ENCODE assay signal across 14 cellular contexts in the genomic region with DNA sequence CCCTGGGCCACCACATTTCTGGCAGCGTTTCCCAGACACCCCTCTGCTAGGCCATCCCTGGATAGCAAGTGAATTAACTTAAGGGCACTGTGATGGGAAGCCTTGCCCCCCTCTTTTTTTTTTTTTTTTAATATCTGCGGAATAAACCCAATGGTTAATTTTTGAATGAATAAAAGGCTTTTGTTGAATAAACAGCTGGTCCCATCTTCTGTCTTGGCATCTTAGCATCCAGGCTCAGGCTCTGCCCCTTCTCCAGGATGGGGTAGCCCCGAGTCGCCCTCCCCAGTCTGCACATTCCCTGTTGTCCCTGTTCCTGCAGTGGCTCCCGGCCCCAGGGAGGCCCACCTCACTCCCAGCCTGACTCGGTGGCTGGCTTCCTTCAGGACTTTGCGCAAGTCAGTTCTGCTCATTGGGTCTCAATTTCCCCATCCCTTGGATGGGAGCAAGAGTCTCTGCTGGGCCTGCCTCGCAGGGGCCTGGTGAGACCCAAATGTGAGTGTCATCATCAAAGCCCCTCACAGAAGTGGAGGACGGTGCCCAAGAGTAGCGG. TPM values are rescaled to one million over a fixed set of nuclear protein-coding genes. Genes with fewer than 3 reads are reported as not detected.
DNase-seq lines count a peak whose midpoint lies in the region; TF ChIP-seq lines count a peak whose summit lies in the region.
"Had no signal": no experiment of that assay in that cellular context is flagged by ENCODE, and none has a peak within 500 bp of the region (broad histone marks: within the 10 kb centered on the region; RNA-seq: fewer than 3 reads in every experiment).

No MANE protein-coding gene starts in this region.

- no peak for TF ChIP-seq CTCF in AG04450 (IDR thresholded peaks at IDR 0.05; ENCODE audit: low read depth, low read length)
- no peak for TF ChIP-seq CTCF in coronary artery (IDR thresholded peaks at IDR 0.05)
- TF ChIP-seq CTCF in suprapubic skin (IDR thresholded peaks at IDR 0.05), result no peak

- H3K79me1 ChIP-seq in neuronal stem cell (ENCODE audit: low read depth, low read length), result no peaks in the 10 kb centered on the region

- H2BK5ac ChIP-seq in neuronal stem cell (ENCODE audit: low read length), result no peak overlapping the region

- H3K36me3 ChIP-seq in Karpas-422 (ENCODE audit: insufficient read depth, low read length) (no peaks in the 10 kb centered on the region), neuronal stem cell (replicated peaks in 1 of 2; ENCODE audit: control insufficient read depth in 2 of 2, insufficient read depth in 2 of 2, low read length in 2 of 2) (peaks cover 18 to 37% of the 10 kb centered on the region in 2 donors), suprapubic skin (peaks cover 20% of the 10 kb centered on the region)

- no peak overlapping the region for H4K8ac ChIP-seq in neuronal stem cell (ENCODE audit: low read depth, low read length)

- no peak for TF ChIP-seq POLR2A in suprapubic skin (IDR thresholded peaks at IDR 0.05)

- CTCF ChIA-PET in AG04450 (lab: Charles Lee), result interaction anchor here (0.5 to 9.9 kb wide), 39 partner anchors 9 to 1367 kb away, joined by 3 to 112 read pairs (median 4); no protein-coding TSS in a partner anchor

- H3K14ac ChIP-seq in neuronal stem cell (ENCODE audit: low read length), result no peak overlapping the region

- H3K18ac ChIP-seq in neuronal stem cell (ENCODE audit: low read length), result peak overlapping the region; percentile 62

- no peak overlapping the region for H2BK120ac ChIP-seq in neuronal stem cell (ENCODE audit: low read depth, low read length)

- no peak overlapping the region for H4K91ac ChIP-seq in neuronal stem cell (ENCODE audit: low read depth, low read length, poor library complexity)

- H3K79me2 ChIP-seq in Karpas-422 (ENCODE audit: low read length), result no peaks in the 10 kb centered on the region

- H3K9me2 ChIP-seq in Karpas-422 (replicated peaks; ENCODE audit: insufficient read depth, low read length), result no peaks in the 10 kb centered on the region

- POLR2A ChIA-PET in AG04450 (lab: Yijun Ruan, JAX), result interaction anchor here (0.7 kb wide), 1 partner anchor 179 kb away, joined by 4 read pairs; no protein-coding TSS in a partner anchor

- no peak overlapping the region for H3K4ac ChIP-seq in neuronal stem cell (ENCODE audit: low read length)

- H2BK15ac ChIP-seq in neuronal stem cell (ENCODE audit: low read length), result no peak overlapping the region

- H3K4me1 ChIP-seq in Karpas-422 (ENCODE audit: low read length), result peaks cover 10% of the 10 kb centered on the region
- H3K4me1 ChIP-seq in neuronal stem cell (ENCODE audit: control insufficient read depth in 2 of 2, insufficient read depth in 1 of 2, low read depth in 1 of 2, low read length in 2 of 2), result peaks cover 0 to 14% of the 10 kb centered on the region in 2 donors
- H3K4me1 ChIP-seq in suprapubic skin, result peaks cover 19% of the 10 kb centered on the region

- H2AK5ac ChIP-seq in neuronal stem cell (ENCODE audit: low read depth, low read length), result peak overlapping the region; percentile 20

- peak overlapping the region; percentile 11 for H3K23ac ChIP-seq in neuronal stem cell (ENCODE audit: low read depth, low read length, poor library complexity)

- H3K9ac ChIP-seq in Karpas-422 (ENCODE audit: low read length), result no peak overlapping the region
- H3K9ac ChIP-seq in neuronal stem cell (ENCODE audit: low read depth, low read length, poor library complexity), result no peak overlapping the region

- H3K4me3 ChIP-seq in AG04450 (ENCODE audit: low read depth, low read length) (no peak overlapping the region), Karpas-422 (ENCODE audit: low read length) (no peak overlapping the region), coronary artery (peak overlapping the region; percentile 57), neuronal stem cell (ENCODE audit: low read length in 2 of 2) (no peak overlapping the region), suprapubic skin (no peak overlapping the region)
- H3K4me3 ChIP-seq: HAP-1 had no signal

- H4K20me1 ChIP-seq in Karpas-422 (ENCODE audit: insufficient read depth, low read depth, low read length), result no peaks in the 10 kb centered on the region

- peak overlapping the region; percentile 33 for H2BK12ac ChIP-seq in neuronal stem cell (ENCODE audit: low read length)

- H3K27me3 ChIP-seq in AG04450 (ENCODE audit: control insufficient read depth, insufficient read depth, low read length) (no peaks in the 10 kb centered on the region), Karpas-422 (ENCODE audit: low read length) (no peaks in the 10 kb centered on the region), neuronal stem cell (ENCODE audit: control insufficient read depth in 3 of 3, insufficient read depth in 3 of 3, low read depth in 1 of 3, low read length in 3 of 3) (no peaks in the 10 kb centered on the region), suprapubic skin (no peaks in the 10 kb centered on the region)
- H3K27me3 ChIP-seq: heart right ventricle had no signal

- H3K9me3 ChIP-seq in AG04450 (ENCODE audit: control insufficient read depth, insufficient read depth, low read length), result no peaks in the 10 kb centered on the region; the same call in 1 of the 2 replicates
- H3K9me3 ChIP-seq in Karpas-422 (ENCODE audit: low read length), result no peaks in the 10 kb centered on the region
- H3K9me3 ChIP-seq in neuronal stem cell (replicated peaks in 1 of 2; ENCODE audit: control insufficient read depth in 2 of 2, insufficient read depth in 1 of 2, low read depth in 1 of 2, low read length in 2 of 2), result peaks cover 0 to 1% of the 10 kb centered on the region in 2 donors
- no peaks in the 10 kb centered on the region for H3K9me3 ChIP-seq in suprapubic skin
- H3K9me3 ChIP-seq: HAP-1, heart right ventricle had no signal

- H2AFZ ChIP-seq in Karpas-422 (ENCODE audit: low read length), result no peak overlapping the region
- no peak overlapping the region for H2AFZ ChIP-seq in neuronal stem cell (ENCODE audit: low read length)

- TF ChIP-seq EP300 in suprapubic skin (IDR thresholded peaks at IDR 0.05), result no peak

- H3K27ac ChIP-seq in AG04450 (ENCODE audit: low read depth, low read length), result peak overlapping the region; percentile 39
- H3K27ac ChIP-seq in Karpas-422 (ENCODE audit: low read length), result no peak overlapping the region
- H3K27ac ChIP-seq in coronary artery, result peak overlapping the region in 1 of 2 donors; percentile 46
- no peak overlapping the region for H3K27ac ChIP-seq in neuronal stem cell (replicated peaks; ENCODE audit: low read length)
- H3K27ac ChIP-seq in suprapubic skin, result no peak overlapping the region
- H3K27ac ChIP-seq: heart right ventricle had no signal

- WGBS in neuronal stem cell (ENCODE audit: extremely low coverage in 2 of 2, insufficient read length in 2 of 2, insufficient replicate concordance in 1 of 2), 2 donors, result no CpG with 5 or more reads among the region's 10 CpGs
- WGBS in suprapubic skin, result 58% methylated on average over 10 of the region's 10 CpGs

- DNase-seq in AG04450 (ENCODE audit: low read depth, low spot score), result no peak
- no peak for DNase-seq in Karpas-422
- DNase-seq in coronary artery (ENCODE audit: low spot score), result no peak
- no peak for DNase-seq in neuronal stem cell (ENCODE audit: low spot score)
- no peak for DNase-seq in suprapubic skin (ENCODE audit: low spot score in 2 of 2)
- DNase-seq in globus pallidus (ENCODE audit: low spot score), result no peak
- no peak for DNase-seq in activated CD8-positive, alpha-beta memory T cell treated with anti-CD3 and anti-CD28 coated beads, Interleukin-2, amount 50 U/mL, for 48 hours
- no peak for DNase-seq in activated naive CD4-positive, alpha-beta T cell treated with anti-CD3 and anti-CD28 coated beads, Interleukin-2, amount 50 U/mL, for 16 hours
- DNase-seq: NCI-H1694, NCI-H510A had no signal

- peak overlapping the region; percentile 39 for H3K4me2 ChIP-seq in Karpas-422 (ENCODE audit: low read depth, low read length, poor library complexity, severe bottlenecking)
- no peak overlapping the region for H3K4me2 ChIP-seq in neuronal stem cell (ENCODE audit: insufficient read depth, low read length, poor library complexity, severe bottlenecking)

RNA-seq across cellular contexts. Expression of gene HMCN2, which starts 29.0 kb away (rescaled TPM):
- polyA plus RNA-seq in AG04450 (2011; rRNA removed), result under 0.01 and 0.01 TPM in 2 replicates
- not detected in 2 replicates for polyA minus RNA-seq in AG04450 (2011; rRNA and poly(A)+ RNA removed)
- not detected in 2 replicates for total RNA-seq in Karpas-422 (2014; rRNA removed; shearing (Covaris generic); ENCODE audit: low replicate concordance)
- 0.42 TPM for polyA plus RNA-seq in neuronal stem cell (2013, experiment 1 of 2)
- 0.24 TPM for polyA plus RNA-seq in neuronal stem cell (2013, experiment 2 of 2)
- total RNA-seq in suprapubic skin, result 1 to 10 TPM; 1.3 to 6.3 (median 3.5) TPM
- total RNA-seq: activated CD4-positive, alpha-beta T cell treated with anti-CD3 and anti-CD28 coated beads, Interleukin-2, amount 10 ng/mL, durations not matched to agents 24 days and 14 days; naive thymus-derived CD8-positive, alpha-beta T cell had no signal
- polyA plus RNA-seq: naive thymus-derived CD8-positive, alpha-beta T cell had no signal
